ENCODE assay signal across 14 cellular contexts in genomic region chrX:134734343-134735001, GRCh38.
DNase-seq lines count a peak whose midpoint lies in the region; FAIRE-seq and TF ChIP-seq lines count a peak whose summit lies in the region.
"Had no signal": no experiment of that assay in that cellular context is flagged by ENCODE, and none has a peak within 500 bp of the region (broad histone marks: within the 10 kb centered on the region; RNA-seq: fewer than 3 reads in every experiment).

No MANE protein-coding gene starts in this region.

- TF ChIP-seq CTCF in BJ (IDR thresholded peaks at IDR 0.05; ENCODE audit: insufficient read depth, low read depth, low read length) (no peak), Loucy (conservative IDR thresholded peaks at IDR 0.05; ENCODE audit: low read length) (no peak), astrocyte (IDR thresholded peaks at IDR 0.05; ENCODE audit: insufficient read depth, low read depth, low read length) (no peak), nephron (IDR thresholded peaks at IDR 0.05; ENCODE audit: unreplicated experiment in 3 of 3) (no peak), esophagus squamous epithelium (IDR thresholded peaks at IDR 0.05) (no peak), ascending aorta (IDR thresholded peaks at IDR 0.05) (no peak)

- H3K27me3 ChIP-seq in BJ (ENCODE audit: control insufficient read depth, insufficient read depth, low read length) (no peaks in the 10 kb centered on the region), Loucy (ENCODE audit: insufficient read depth, low read length, poor library complexity, severe bottlenecking) (no peaks in the 10 kb centered on the region), astrocyte (ENCODE audit: insufficient read depth, low read length) (no peaks in the 10 kb centered on the region), esophagus squamous epithelium (peaks cover 0 to 5% (median 0%) of the 10 kb centered on the region in 4 donors), ascending aorta (no peaks in the 10 kb centered on the region)
- H3K27me3 ChIP-seq: heart left ventricle had no signal

- CTCF ChIA-PET in BJ (lab: Yijun Ruan, JAX), result interaction anchor here (0.8 kb wide), 1 partner anchor 250 kb away, joined by 3 read pairs; no protein-coding TSS in a partner anchor

- H2AFZ ChIP-seq in Loucy (ENCODE audit: low read length), result no peak overlapping the region
- no peak overlapping the region for H2AFZ ChIP-seq in astrocyte (ENCODE audit: low read depth, low read length)

- no peak for TF ChIP-seq POLR2A in esophagus squamous epithelium (IDR thresholded peaks at IDR 0.05)

- FAIRE-seq in astrocyte (lab: Jason Lieb, UNC), result no peak

- peak; percentile 50 for DNase-seq in BJ (ENCODE audit: low read depth)
- DNase-seq in astrocyte (ENCODE audit: low read depth), result peak; percentile 80
- DNase-seq in esophagus squamous epithelium (lab: John Stamatoyannopoulos, UW), result no peak
- DNase-seq in NCI-H748 (lab: John Stamatoyannopoulos, UW; ENCODE audit: unreplicated experiment), result no peak
- no peak for DNase-seq in ascending aorta (ENCODE audit: low spot score in 2 of 2)
- DNase-seq in KG1 (lab: John Stamatoyannopoulos, UW), result no peak
- DNase-seq: activated CD8-positive, alpha-beta memory T cell treated with anti-CD3 and anti-CD28 coated beads, Interleukin-2, amount 10 ng/mL, durations not matched to agents 7 days and 5 days; C1 segment of cervical spinal cord; left ventricle myocardium superior; NCI-H2029; T-helper 9 cell had no signal

- H3K27ac Mint-ChIP-seq in astrocyte (ENCODE audit: unreplicated experiment) (peak overlapping the region; percentile 47), nephron (peak overlapping the region; percentile 98)
- H3K27ac Mint-ChIP-seq: activated CD8-positive, alpha-beta memory T cell treated with anti-CD3 and anti-CD28 coated beads, Interleukin-2, amount 10 ng/mL, durations not matched to agents 7 days and 5 days had no signal

- H3K4me1 Mint-ChIP-seq in astrocyte (ENCODE audit: low read depth, unreplicated experiment) (peaks cover 24% of the 10 kb centered on the region), nephron (peaks cover 85% of the 10 kb centered on the region)
- H3K4me1 Mint-ChIP-seq: activated CD8-positive, alpha-beta memory T cell treated with anti-CD3 and anti-CD28 coated beads, Interleukin-2, amount 10 ng/mL, durations not matched to agents 7 days and 5 days had no signal

- H3K36me3 Mint-ChIP-seq in astrocyte (ENCODE audit: low read depth, unreplicated experiment) (no peaks in the 10 kb centered on the region), nephron (ENCODE audit: low read depth) (no peaks in the 10 kb centered on the region)
- H3K36me3 Mint-ChIP-seq: activated CD8-positive, alpha-beta memory T cell treated with anti-CD3 and anti-CD28 coated beads, Interleukin-2, amount 10 ng/mL, durations not matched to agents 7 days and 5 days had no signal

- no peaks in the 10 kb centered on the region for H3K36me3 ChIP-seq in BJ (ENCODE audit: control insufficient read depth, insufficient read depth, low read length)
- H3K36me3 ChIP-seq in Loucy (ENCODE audit: insufficient read depth, low read length), result no peaks in the 10 kb centered on the region
- H3K36me3 ChIP-seq in astrocyte (ENCODE audit: insufficient read depth, low read length), result no peaks in the 10 kb centered on the region
- no peaks in the 10 kb centered on the region for H3K36me3 ChIP-seq in esophagus squamous epithelium
- no peaks in the 10 kb centered on the region for H3K36me3 ChIP-seq in ascending aorta
- H3K36me3 ChIP-seq: heart left ventricle had no signal

- H3K79me2 ChIP-seq in Loucy (ENCODE audit: insufficient read depth, low read length) (no peaks in the 10 kb centered on the region), astrocyte (ENCODE audit: insufficient read depth, low read length) (no peaks in the 10 kb centered on the region)

- H3K4me3 Mint-ChIP-seq in astrocyte (ENCODE audit: unreplicated experiment), result no peak overlapping the region
- peak overlapping the region; percentile 11 to 69 (median 34) for H3K4me3 Mint-ChIP-seq in nephron
- H3K4me3 Mint-ChIP-seq: activated CD8-positive, alpha-beta memory T cell treated with anti-CD3 and anti-CD28 coated beads, Interleukin-2, amount 10 ng/mL, durations not matched to agents 7 days and 5 days had no signal

- no peaks in the 10 kb centered on the region for H3K27me3 Mint-ChIP-seq in astrocyte (ENCODE audit: low read depth, unreplicated experiment)
- H3K27me3 Mint-ChIP-seq in nephron (ENCODE audit: low read depth), result no peaks in the 10 kb centered on the region

- H3K27ac ChIP-seq in astrocyte (ENCODE audit: low read depth, low read length) (no peak overlapping the region), esophagus squamous epithelium (no peak overlapping the region), ascending aorta (no peak overlapping the region)
- H3K27ac ChIP-seq: heart left ventricle had no signal

- no peaks in the 10 kb centered on the region for H3F3A ChIP-seq in Loucy (ENCODE audit: low read depth)

- no peaks in the 10 kb centered on the region for H3K9me2 ChIP-seq in Loucy (replicated peaks; ENCODE audit: low read depth, low read length)

- H3K9me3 ChIP-seq in Loucy (ENCODE audit: insufficient read depth, low read depth, low read length) (no peaks in the 10 kb centered on the region), astrocyte (ENCODE audit: insufficient read depth, low read depth, low read length) (no peaks in the 10 kb centered on the region), esophagus squamous epithelium (no peaks in the 10 kb centered on the region), ascending aorta (no peaks in the 10 kb centered on the region)
- H3K9me3 ChIP-seq: heart left ventricle had no signal

- no peak overlapping the region for H3K9ac ChIP-seq in Loucy (ENCODE audit: low read depth, low read length, poor library complexity, severe bottlenecking)
- H3K9ac ChIP-seq in astrocyte (ENCODE audit: low read length), result no peak overlapping the region

- no peaks in the 10 kb centered on the region for H3K9me3 Mint-ChIP-seq in astrocyte (ENCODE audit: unreplicated experiment)
- H3K9me3 Mint-ChIP-seq in nephron, result peaks cover 14% of the 10 kb centered on the region

- H4K20me1 ChIP-seq in Loucy (ENCODE audit: insufficient read depth, low read length, poor library complexity, severe bottlenecking) (no peaks in the 10 kb centered on the region), astrocyte (ENCODE audit: insufficient read depth, low read length) (no peaks in the 10 kb centered on the region)

- 76 to 79% methylated on average over 3 to 4 of the region's 6 CpGs for WGBS in esophagus squamous epithelium, 2 donors

- H3K4me3 ChIP-seq in BJ (ENCODE audit: low read depth, low read length) (no peak overlapping the region), Loucy (ENCODE audit: low read length, poor library complexity, severe bottlenecking) (no peak overlapping the region), astrocyte (ENCODE audit: insufficient read depth, low read depth, low read length) (no peak overlapping the region), esophagus squamous epithelium (no peak overlapping the region), ascending aorta (no peak overlapping the region)
- H3K4me3 ChIP-seq: heart left ventricle had no signal

- intact Hi-C loops in esophagus squamous epithelium (cut with DNase I), result no loop called here
- intact Hi-C loops in ascending aorta (cut with DNase I), result no loop called here

- H3K4me2 ChIP-seq in Loucy (ENCODE audit: low read depth, low read length, poor library complexity, severe bottlenecking), result peak overlapping the region; percentile 20
- H3K4me2 ChIP-seq in astrocyte (ENCODE audit: low read length), result peak overlapping the region; percentile 22

- H3K4me1 ChIP-seq in Loucy (ENCODE audit: insufficient read depth, low read length, poor library complexity, severe bottlenecking) (peaks cover 15% of the 10 kb centered on the region), astrocyte (ENCODE audit: insufficient read depth, low read length) (peaks cover 8% of the 10 kb centered on the region), esophagus squamous epithelium (no peaks in the 10 kb centered on the region), ascending aorta (no peaks in the 10 kb centered on the region)

- POLR2A ChIA-PET in BJ (lab: Charles Lee), result no interaction called here

Comparison
In these comparisons a context has a peak if more than half of its experiments do, and no peak if none do; other contexts are left out.
1. DNase-seq: peak in BJ (single experiment) and astrocyte (single experiment); none in esophagus squamous epithelium (single experiment), NCI-H748 (single experiment), ascending aorta (0 of 2) and KG1 (single experiment).